In genomic region chr1:144941710-144942109, GRCh38 we compare ENCODE assay signal across 8 cellular contexts.
DNase-seq lines count a peak whose midpoint lies in the region; ATAC-seq, FAIRE-seq and TF ChIP-seq lines count a peak whose summit lies in the region.
"Not testable (repeated sequence)": the region's sequence is repeated elsewhere in the genome, so short reads cannot be mapped to it uniquely, and the experiment has no call there.

No MANE protein-coding gene starts in this region.

- H3K4me1 Mint-ChIP-seq in activated T-helper 17 cell treated with anti-CD3 and anti-CD28 coated beads, Interleukin-2, amount 50 U/mL, for 72 hours, result not testable (repeated sequence)
- peaks cover 11% of the 10 kb centered on the region for H3K4me1 Mint-ChIP-seq in stimulated activated naive CD8-positive, alpha-beta T cell treated with anti-CD3 and anti-CD28 coated beads, Interleukin-15, amount 100 ng/mL, for 72 hours

- intact Hi-C loops in endothelial cell of umbilical vein (cut with micrococcal nuclease), result not testable (repeated sequence)

- ATAC-seq in GM18511 (IDR thresholded peaks at IDR 0.05; ENCODE audit: unreplicated experiment) (peak; percentile 71), GM19463 (IDR thresholded peaks at IDR 0.05; ENCODE audit: unreplicated experiment) (peak; percentile 69), HG02763 (IDR thresholded peaks at IDR 0.05; ENCODE audit: unreplicated experiment) (peak; percentile 48), HG03378 (IDR thresholded peaks at IDR 0.05; ENCODE audit: unreplicated experiment) (peak; percentile 89), SK-N-SH treated with all-trans-retinoic acid at 6 μM for 48 hours (peak; percentile 74)
- peak; percentile 87 for ATAC-seq in activated T-helper 17 cell treated with anti-CD3 and anti-CD28 coated beads, Interleukin-2, amount 50 U/mL, for 72 hours (replicated peaks)
- peak; percentile 95 for ATAC-seq in stimulated activated naive CD8-positive, alpha-beta T cell treated with anti-CD3 and anti-CD28 coated beads, Interleukin-15, amount 100 ng/mL, for 72 hours

- not testable (repeated sequence) for H3K4me3 ChIP-seq in endothelial cell of umbilical vein (replicated peaks in 1 of 3; ENCODE audit: insufficient read depth in 1 of 3, low read depth in 1 of 3, low read length in 3 of 3)

- CTCF ChIA-PET in endothelial cell of umbilical vein (lab: Charles Lee), result not testable (repeated sequence)

- not testable (repeated sequence) for H4K20me1 ChIP-seq in endothelial cell of umbilical vein (replicated peaks; ENCODE audit: control insufficient read depth, extremely low read depth, insufficient read depth, low read length)

- H3K36me3 ChIP-seq in endothelial cell of umbilical vein (ENCODE audit: control insufficient read depth in 2 of 2, extremely low read depth in 1 of 2, insufficient read depth in 2 of 2, low read length in 2 of 2), result not testable (repeated sequence)

- not testable (repeated sequence) for H3K9me1 ChIP-seq in endothelial cell of umbilical vein (replicated peaks; ENCODE audit: control insufficient read depth, extremely low read depth, insufficient read depth, low read length)

- not testable (repeated sequence) for H3K9me3 ChIP-seq in endothelial cell of umbilical vein (replicated peaks; ENCODE audit: control insufficient read depth, insufficient read depth, low read length)

- H3K36me3 Mint-ChIP-seq in activated T-helper 17 cell treated with anti-CD3 and anti-CD28 coated beads, Interleukin-2, amount 50 U/mL, for 72 hours (ENCODE audit: low read depth), result not testable (repeated sequence)

- H3K27ac ChIP-seq in endothelial cell of umbilical vein (ENCODE audit: insufficient read depth, low read depth, low read length), result not testable (repeated sequence)

- H3K27me3 ChIP-seq in endothelial cell of umbilical vein (ENCODE audit: control insufficient read depth in 2 of 2, insufficient read depth in 2 of 2, low read length in 2 of 2), result not testable (repeated sequence)

- not testable (repeated sequence) for BruUV-seq in endothelial cell of umbilical vein (replicated peaks; lab: Mats Ljungman, UMichigan)

- dilution Hi-C loops in endothelial cell of umbilical vein (cut with MboI; ENCODE audit: extremely low pct_ligation_motif_present, low sequenced_read_pairs), result not testable (repeated sequence)

- not testable (repeated sequence) for H3K9ac ChIP-seq in endothelial cell of umbilical vein (replicated peaks; ENCODE audit: extremely low read depth, insufficient read depth, low read length)

- TF ChIP-seq POLR2A in endothelial cell of umbilical vein (IDR thresholded peaks at IDR 0.05; ENCODE audit: low read depth, low read length), result not testable (repeated sequence)

- not testable (repeated sequence) for TF ChIP-seq CTCF in endothelial cell of umbilical vein (IDR thresholded peaks at IDR 0.05; ENCODE audit: extremely low read depth in 1 of 2, insufficient read depth in 1 of 2, low read depth in 1 of 2, low read length in 2 of 2)

- peak overlapping the region; percentile 52 for H3K27ac Mint-ChIP-seq in activated T-helper 17 cell treated with anti-CD3 and anti-CD28 coated beads, Interleukin-2, amount 50 U/mL, for 72 hours
- H3K27ac Mint-ChIP-seq in stimulated activated naive CD8-positive, alpha-beta T cell treated with anti-CD3 and anti-CD28 coated beads, Interleukin-15, amount 100 ng/mL, for 72 hours, result peak overlapping the region in 1 of 2 donors; percentile 91

- DNase-seq in endothelial cell of umbilical vein (ENCODE audit: low read depth, low spot score); stimulated activated naive CD8-positive, alpha-beta T cell treated with anti-CD3 and anti-CD28 coated beads, Interleukin-15, amount 100 ng/mL, for 72 hours: not testable (repeated sequence)

- not testable (repeated sequence) for H3K4me3 Mint-ChIP-seq in activated T-helper 17 cell treated with anti-CD3 and anti-CD28 coated beads, Interleukin-2, amount 50 U/mL, for 72 hours
- H3K4me3 Mint-ChIP-seq in stimulated activated naive CD8-positive, alpha-beta T cell treated with anti-CD3 and anti-CD28 coated beads, Interleukin-15, amount 100 ng/mL, for 72 hours, result peak overlapping the region; percentile 55 to 63

- H3K9me3 Mint-ChIP-seq in activated T-helper 17 cell treated with anti-CD3 and anti-CD28 coated beads, Interleukin-2, amount 50 U/mL, for 72 hours; stimulated activated naive CD8-positive, alpha-beta T cell treated with anti-CD3 and anti-CD28 coated beads, Interleukin-15, amount 100 ng/mL, for 72 hours: not testable (repeated sequence)

- not testable (repeated sequence) for H3K4me2 ChIP-seq in endothelial cell of umbilical vein (ENCODE audit: insufficient read depth, low read length)

- H3K27me3 Mint-ChIP-seq in activated T-helper 17 cell treated with anti-CD3 and anti-CD28 coated beads, Interleukin-2, amount 50 U/mL, for 72 hours; stimulated activated naive CD8-positive, alpha-beta T cell treated with anti-CD3 and anti-CD28 coated beads, Interleukin-15, amount 100 ng/mL, for 72 hours: not testable (repeated sequence)

- FAIRE-seq in endothelial cell of umbilical vein (lab: Jason Lieb, UNC), result peak; percentile 64

- H3K79me2 ChIP-seq in endothelial cell of umbilical vein (ENCODE audit: control insufficient read depth, insufficient read depth, low read length), result not testable (repeated sequence)

- H2AFZ ChIP-seq in endothelial cell of umbilical vein (ENCODE audit: low read depth, low read length), result not testable (repeated sequence)

- not testable (repeated sequence) for H3K4me1 ChIP-seq in endothelial cell of umbilical vein (ENCODE audit: control insufficient read depth, extremely low read depth, insufficient read depth, low read length)

- POLR2A ChIA-PET in endothelial cell of umbilical vein (lab: Charles Lee), result not testable (repeated sequence)
